ENCODE assay signal across 8 cellular contexts in genomic region chrX:46574941-46575381, GRCh38.
DNase-seq lines count a peak whose midpoint lies in the region; ATAC-seq and TF ChIP-seq lines count a peak whose summit lies in the region.

No MANE protein-coding gene starts in this region.

- no peaks in the 10 kb centered on the region for H3K9me3 ChIP-seq in effector memory CD4-positive, alpha-beta T cell (ENCODE audit: control insufficient read depth, low read length)
- no peaks in the 10 kb centered on the region for H3K9me3 ChIP-seq in muscle layer of duodenum (ENCODE audit: control insufficient read depth in 1 of 2, low read length in 2 of 2)

- peak overlapping the region; percentile 70 for H3K27ac ChIP-seq in effector memory CD4-positive, alpha-beta T cell (ENCODE audit: insufficient read depth, low read length, poor library complexity, severe bottlenecking)
- H3K27ac ChIP-seq in muscle layer of duodenum (ENCODE audit: low read length): no peak overlapping the region

- H3K4me1 ChIP-seq in effector memory CD4-positive, alpha-beta T cell (ENCODE audit: control insufficient read depth, insufficient read depth, low read length, poor library complexity, severe bottlenecking): peaks cover 12% of the 10 kb centered on the region
- no peaks in the 10 kb centered on the region for H3K4me1 ChIP-seq in muscle layer of duodenum (ENCODE audit: control insufficient read depth in 1 of 2, insufficient read depth in 2 of 2, low read length in 2 of 2)

- ATAC-seq in HG03439 (IDR thresholded peaks at IDR 0.05; ENCODE audit: unreplicated experiment) (peak; percentile 35), HG03039 (IDR thresholded peaks at IDR 0.05; ENCODE audit: unreplicated experiment) (no peak)

- DNase-seq in GM06990 (ENCODE audit: extremely low read depth, insufficient read length) (peak; percentile 78), UCSD-AML1 (lab: John Stamatoyannopoulos, UW; ENCODE audit: unreplicated experiment) (peak; percentile 49), SW 1271 (lab: John Stamatoyannopoulos, UW) (no peak), superior temporal gyrus (ENCODE audit: extremely low spot score) (no peak)
- peak; percentile 10 to 28 (median 15) for DNase-seq in effector memory CD4-positive, alpha-beta T cell

- H3K27me3 ChIP-seq in GM06990 (replicated peaks; ENCODE audit: control insufficient read depth, insufficient read depth, low read length) (no peaks in the 10 kb centered on the region), muscle layer of duodenum (ENCODE audit: low read depth, low read length) (no peaks in the 10 kb centered on the region)
- H3K27me3 ChIP-seq in effector memory CD4-positive, alpha-beta T cell (replicated peaks; ENCODE audit: control insufficient read depth, insufficient read depth, low read length, poor library complexity, severe bottlenecking): no peaks in the 10 kb centered on the region

- H3K36me3 ChIP-seq in GM06990 (ENCODE audit: control insufficient read depth, insufficient read depth, low read length) (no peaks in the 10 kb centered on the region; the same call in 1 of the 2 replicates), muscle layer of duodenum (ENCODE audit: control insufficient read depth in 1 of 2, insufficient read depth in 2 of 2, low read length in 2 of 2) (no peaks in the 10 kb centered on the region)
- no peaks in the 10 kb centered on the region for H3K36me3 ChIP-seq in effector memory CD4-positive, alpha-beta T cell (ENCODE audit: control insufficient read depth, insufficient read depth, low read length)

- TF ChIP-seq CTCF in GM06990 (IDR thresholded peaks at IDR 0.05; ENCODE audit: insufficient read depth, low read length, poor library complexity, severe bottlenecking): no peak

- H3K4me3 ChIP-seq in GM06990 (replicated peaks; ENCODE audit: low read depth, low read length) (peak overlapping the region; percentile 74), muscle layer of duodenum (ENCODE audit: low read depth in 1 of 2, low read length in 2 of 2) (peak overlapping the region; percentile 57 to 73)
- H3K4me3 ChIP-seq in effector memory CD4-positive, alpha-beta T cell (ENCODE audit: insufficient read depth, low read depth, low read length, poor library complexity, severe bottlenecking): peak overlapping the region; percentile 60

Comparison
In these comparisons a context has a peak if more than half of its experiments do, and no peak if none do; other contexts are left out.
1. DNase-seq: peak in GM06990 (single experiment), UCSD-AML1 (single experiment) and effector memory CD4-positive, alpha-beta T cell (3 of 3); none in SW 1271 (0 of 2) and superior temporal gyrus (single experiment).
2. Peak in every context shown above with its lines, with median percentiles within 50 percentile points of each other: H3K4me3 ChIP-seq.